In genomic region chr19:35908977-35909683, GRCh38 we compare ENCODE assay signal across 1 cellular context.
TF ChIP-seq lines count a peak whose summit lies in the region.

No MANE protein-coding gene starts in this region.

TF ChIP-seq in SK-N-SH, 30 proteins besides CTCF, POLR2A, EP300 and RAD21 (continued from another document):
- TF ChIP-seq ZBTB33 (IDR thresholded peaks at IDR 0.05; ENCODE audit: borderline replicate concordance, low read depth), result no peak
- TF ChIP-seq MAX (IDR thresholded peaks at IDR 0.05; ENCODE audit: low read depth), result no peak
- TF ChIP-seq NFIC (IDR thresholded peaks at IDR 0.05; ENCODE audit: borderline replicate concordance), result no peak
- TF ChIP-seq USF2 (IDR thresholded peaks at IDR 0.05; ENCODE audit: borderline replicate concordance, low read depth, low read length), result no peak
- TF ChIP-seq YY1 (IDR thresholded peaks at IDR 0.05; ENCODE audit: low read depth), result no peak
- TF ChIP-seq PBX3 (IDR thresholded peaks at IDR 0.05), result no peak
- TF ChIP-seq TEAD4 (IDR thresholded peaks at IDR 0.05; ENCODE audit: borderline replicate concordance, insufficient read depth), result no peak
- TF ChIP-seq GATA2 (CRISPR knock-in tag; IDR thresholded peaks at IDR 0.05), result no peak
- TF ChIP-seq TAF1 (IDR thresholded peaks at IDR 0.05; ENCODE audit: borderline replicate concordance, low read depth, low read length), result no peak
- TF ChIP-seq IRF3 (IDR thresholded peaks at IDR 0.05; ENCODE audit: low read depth, low read length), result no peak
- no peak for TF ChIP-seq MEF2A (IDR thresholded peaks at IDR 0.05; ENCODE audit: borderline replicate concordance, low read depth)
- no peak for TF ChIP-seq RFX5 (IDR thresholded peaks at IDR 0.05; ENCODE audit: low read length)
TF ChIP-seq in SK-N-SH: peak in this region for 0.
